In the genomic region with DNA sequence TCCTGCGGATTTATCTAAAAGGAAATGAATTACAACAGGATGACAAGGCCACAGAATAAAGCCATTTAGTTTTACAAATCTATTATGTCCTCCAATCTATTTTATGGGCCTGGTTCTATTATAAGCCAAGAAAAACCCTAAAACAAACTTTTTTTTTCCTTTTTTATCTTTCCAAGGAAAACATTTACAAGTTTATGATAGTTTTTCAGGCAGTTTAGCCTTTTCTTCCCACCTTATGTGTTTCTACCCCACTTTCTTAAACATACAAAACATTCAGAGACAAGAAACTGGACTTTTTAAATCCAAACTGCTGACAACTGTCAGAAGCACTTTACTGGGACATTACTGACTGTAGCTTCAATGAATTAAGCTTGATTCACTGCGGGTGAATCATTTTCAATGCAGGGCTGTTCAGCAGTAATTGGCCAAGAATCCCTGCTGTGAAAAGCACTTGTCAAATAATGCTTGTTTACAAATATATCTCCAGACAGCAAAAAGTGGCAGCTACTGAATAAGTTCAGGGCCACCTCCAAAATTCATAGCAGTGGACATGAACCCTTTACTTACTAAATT, we compare ENCODE assay signal across 18 cellular contexts. TPM values are rescaled to one million over a fixed set of nuclear protein-coding genes. Genes with fewer than 3 reads are reported as not detected.
A peak's percentile ranks its signal among the peaks of the same experiment; 100 is the strongest.
DNase-seq lines count a peak whose midpoint lies in the region; ATAC-seq, FAIRE-seq and TF ChIP-seq lines count a peak whose summit lies in the region.
"Had no signal": no experiment of that assay in that cellular context is flagged by ENCODE, and none has a peak within 500 bp of the region (broad histone marks: within the 10 kb centered on the region; RNA-seq: fewer than 3 reads in every experiment).

No MANE protein-coding gene starts in this region.

- H3K9me3 Mint-ChIP-seq in astrocyte (ENCODE audit: unreplicated experiment): no peaks in the 10 kb centered on the region

- H3K36me3 ChIP-seq in right atrium auricular region (no peaks in the 10 kb centered on the region), astrocyte (ENCODE audit: insufficient read depth, low read length) (no peaks in the 10 kb centered on the region)
- H3K36me3 ChIP-seq: right lobe of liver, SJCRH30 had no signal

- H3K9ac ChIP-seq in astrocyte (ENCODE audit: low read length): peak overlapping the region; percentile 59

- H3K27ac Mint-ChIP-seq in astrocyte (ENCODE audit: unreplicated experiment): no peak overlapping the region
- H3K27ac Mint-ChIP-seq in T-helper 17 cell: no peak overlapping the region
- H3K27ac Mint-ChIP-seq: activated naive CD8-positive, alpha-beta T cell treated with anti-CD3 and anti-CD28 coated beads, Interleukin-2, amount 50 U/mL, for 24 hours; HFFc6 had no signal

- H2AFZ ChIP-seq in astrocyte (ENCODE audit: low read depth, low read length): no peak overlapping the region

- H3K4me1 Mint-ChIP-seq in astrocyte (ENCODE audit: low read depth, unreplicated experiment): peaks cover 4% of the 10 kb centered on the region
- peaks cover 3% of the 10 kb centered on the region for H3K4me1 Mint-ChIP-seq in T-helper 17 cell

- intact Hi-C loops in cardiac septum (cut with DNase I): no loop called here

- H3K27me3 ChIP-seq in right atrium auricular region (no peaks in the 10 kb centered on the region), astrocyte (ENCODE audit: insufficient read depth, low read length) (no peaks in the 10 kb centered on the region)
- H3K27me3 ChIP-seq: SJCRH30 had no signal

- H3K4me2 ChIP-seq in astrocyte (ENCODE audit: low read length): peak overlapping the region; percentile 99

- TF ChIP-seq CTCF in right atrium auricular region (IDR thresholded peaks at IDR 0.05): no peak
- TF ChIP-seq CTCF in astrocyte (IDR thresholded peaks at IDR 0.05; ENCODE audit: insufficient read depth, low read depth, low read length): no peak

- no peak overlapping the region for H3K4me3 ChIP-seq in right atrium auricular region
- peak overlapping the region; percentile 20 for H3K4me3 ChIP-seq in astrocyte (ENCODE audit: insufficient read depth, low read depth, low read length)
- H3K4me3 ChIP-seq: right lobe of liver, SJCRH30 had no signal

- H3K9me3 ChIP-seq in right atrium auricular region (no peaks in the 10 kb centered on the region), astrocyte (ENCODE audit: insufficient read depth, low read depth, low read length) (no peaks in the 10 kb centered on the region), T-helper 17 cell (ENCODE audit: control insufficient read depth, low read length, poor library complexity, severe bottlenecking) (no peaks in the 10 kb centered on the region)
- H3K9me3 ChIP-seq: right lobe of liver, SJCRH30 had no signal

- H3K4me3 Mint-ChIP-seq in astrocyte (ENCODE audit: unreplicated experiment): no peak overlapping the region
- no peak overlapping the region for H3K4me3 Mint-ChIP-seq in T-helper 17 cell
- H3K4me3 Mint-ChIP-seq: activated naive CD8-positive, alpha-beta T cell treated with anti-CD3 and anti-CD28 coated beads, Interleukin-2, amount 50 U/mL, for 24 hours; HFFc6 had no signal

- DNase-seq in right atrium auricular region (ENCODE audit: low spot score) (no peak), cardiac septum (ENCODE audit: low spot score) (no peak), NCI-H2081 (lab: John Stamatoyannopoulos, UW) (peak; percentile 38 to 88), astrocyte (ENCODE audit: low read depth) (peak; percentile 59), stromal cell of bone marrow (ENCODE audit: low read depth) (peak; percentile 17), T-helper 17 cell (no peak), NCI-H1048 (lab: John Stamatoyannopoulos, UW) (no peak)
- DNase-seq: activated CD8-positive, alpha-beta memory T cell treated with anti-CD3 and anti-CD28 coated beads, Interleukin-2, amount 50 U/mL, for 48 hours; activated naive CD8-positive, alpha-beta T cell treated with anti-CD3 and anti-CD28 coated beads, Interleukin-2, amount 50 U/mL, for 24 hours; HFFc6; NCI-H526 treated with DMSO at 0.1 percent for 48 hours; right lobe of liver; stimulated activated CD4-positive, alpha-beta T cell treated with anti-CD3 and anti-CD28 coated beads, Interleukin-4, amount 100 ng/mL, for 4 hours; stimulated activated naive CD4-positive, alpha-beta T cell treated with Interleukin-2 at 50 U/mL for 16 hours had no signal

- H3K4me1 ChIP-seq in right atrium auricular region: peaks cover 0 to 14% of the 10 kb centered on the region in 2 donors
- peaks cover 20% of the 10 kb centered on the region for H3K4me1 ChIP-seq in astrocyte (ENCODE audit: insufficient read depth, low read length)
- H3K4me1 ChIP-seq: SJCRH30 had no signal

- H3K27ac ChIP-seq in right atrium auricular region: peak overlapping the region; percentile 37 to 82
- H3K27ac ChIP-seq in astrocyte (ENCODE audit: low read depth, low read length): peak overlapping the region; percentile 23
- H3K27ac ChIP-seq: right lobe of liver, SJCRH30 had no signal

- H3K27me3 Mint-ChIP-seq in astrocyte (ENCODE audit: low read depth, unreplicated experiment) (peaks cover 17% of the 10 kb centered on the region), T-helper 17 cell (peaks cover 16% of the 10 kb centered on the region)

- no peaks in the 10 kb centered on the region for H3K36me3 Mint-ChIP-seq in astrocyte (ENCODE audit: low read depth, unreplicated experiment)
- peaks cover 4% of the 10 kb centered on the region for H3K36me3 Mint-ChIP-seq in T-helper 17 cell (ENCODE audit: low read depth)

- no peak for ATAC-seq in T-helper 17 cell
- no peak for ATAC-seq in HG03045 (IDR thresholded peaks at IDR 0.05; ENCODE audit: unreplicated experiment)
- ATAC-seq: activated naive CD8-positive, alpha-beta T cell treated with anti-CD3 and anti-CD28 coated beads, Interleukin-2, amount 50 U/mL, for 24 hours; HepG2; right lobe of liver had no signal

- H4K20me1 ChIP-seq in astrocyte (ENCODE audit: insufficient read depth, low read length): peaks cover 18% of the 10 kb centered on the region

- H3K79me2 ChIP-seq in astrocyte (ENCODE audit: insufficient read depth, low read length): peaks cover 94% of the 10 kb centered on the region

- peak; percentile 41 for FAIRE-seq in astrocyte (lab: Jason Lieb, UNC)
- FAIRE-seq: frontal cortex, HepG2 had no signal

RNA-seq across cellular contexts. Expression of a gene that starts 4.3 kb away (rescaled TPM):
- total RNA-seq in right atrium auricular region (1 to 10 TPM in 1 of 2 donors, under 1 TPM in 1; 0.24 to 9.8 TPM), cardiac septum (0.22 TPM), astrocyte (1.2 and 1.3 TPM in 2 replicates), T-helper 17 cell (not detected)
- total RNA-seq: HepG2, HFFc6, right lobe of liver had no signal

Comparison
In these comparisons a context has a peak if more than half of its experiments do, and no peak if none do; other contexts are left out.
1. DNase-seq: peak in NCI-H2081 (2 of 2), astrocyte (single experiment) and stromal cell of bone marrow (single experiment); none in right atrium auricular region (single experiment), cardiac septum (single experiment), T-helper 17 cell (0 of 3) and NCI-H1048 (single experiment).